ENCODE assay signal across 8 cellular contexts in the genomic region with DNA sequence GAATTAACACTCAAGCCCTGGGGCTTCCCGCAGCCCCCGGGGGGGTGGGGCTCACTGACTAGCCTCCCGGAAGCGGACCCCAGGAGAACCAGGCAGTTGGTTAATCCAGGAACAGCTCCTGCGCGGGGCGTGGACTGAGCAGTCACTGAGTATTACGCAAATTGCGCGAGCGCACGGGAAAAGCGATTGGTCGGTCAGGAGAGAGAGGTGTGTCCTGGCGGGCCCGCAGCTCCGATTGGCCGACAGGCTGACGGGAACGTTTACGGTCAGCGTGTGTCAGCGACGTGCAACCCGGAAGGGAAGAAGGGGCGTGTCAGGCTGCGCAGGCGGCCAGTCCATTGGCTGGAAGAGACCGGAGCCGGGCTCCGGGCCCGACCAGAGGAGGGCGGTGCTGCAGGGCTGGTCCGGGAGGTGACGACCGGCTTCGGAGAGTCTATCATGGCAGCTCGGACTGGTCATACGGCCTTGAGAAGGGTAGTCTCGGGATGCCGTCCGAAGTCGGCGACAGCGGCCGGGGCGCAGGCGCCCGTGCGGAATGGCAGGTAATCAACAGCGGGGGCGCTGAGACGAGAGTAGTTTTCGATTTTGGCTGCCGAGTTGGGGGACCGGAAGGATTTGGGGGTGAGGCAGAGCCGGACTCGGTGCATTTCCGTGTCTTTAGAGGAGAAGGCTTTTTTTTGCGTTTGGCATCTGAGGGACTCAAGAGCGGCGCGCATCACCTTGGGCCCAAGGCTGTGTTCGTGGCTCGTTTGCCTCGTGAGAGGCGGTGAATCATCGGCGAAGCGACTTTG. TPM values are rescaled to one million over a fixed set of nuclear protein-coding genes. Genes with fewer than 3 reads are reported as not detected.
A peak's percentile ranks its signal among the peaks of the same experiment; 100 is the strongest.
DNase-seq lines count a peak whose midpoint lies in the region; ATAC-seq and TF ChIP-seq lines count a peak whose summit lies in the region.

A gene (plus strand): TSS at position 430 of the 791 bp plus-strand sequence. CDS start 9 bp downstream, at position 439.

- no peaks in the 10 kb centered on the region for H3K9me3 Mint-ChIP-seq in HFFc6
- H3K9me3 Mint-ChIP-seq in activated naive CD4-positive, alpha-beta T cell treated with anti-CD3 and anti-CD28 coated beads, Interleukin-2, amount 10 ng/mL, durations not matched to agents 7 days and 5 days: no peaks in the 10 kb centered on the region

- H3K27ac Mint-ChIP-seq in HFFc6: peak within 1 kb of the TSS; percentile 100
- H3K27ac Mint-ChIP-seq in activated naive CD4-positive, alpha-beta T cell treated with anti-CD3 and anti-CD28 coated beads, Interleukin-2, amount 10 ng/mL, durations not matched to agents 7 days and 5 days: peak within 1 kb of the TSS; percentile 100

- peak within 1 kb of the TSS; percentile 96 for H3K4me3 Mint-ChIP-seq in HFFc6
- peak within 1 kb of the TSS; percentile 98 for H3K4me3 Mint-ChIP-seq in activated naive CD4-positive, alpha-beta T cell treated with anti-CD3 and anti-CD28 coated beads, Interleukin-2, amount 10 ng/mL, durations not matched to agents 7 days and 5 days

- peak within 1 kb of the TSS; percentile 93 for H3K4me3 ChIP-seq in GM06990 (replicated peaks; ENCODE audit: low read depth, low read length)
- H3K4me3 ChIP-seq in NB4 (ENCODE audit: low read depth, low read length): peak within 1 kb of the TSS; percentile 98
- peak within 1 kb of the TSS; percentile 87 for H3K4me3 ChIP-seq in SK-N-MC
- H3K4me3 ChIP-seq in gastroesophageal sphincter: peak within 1 kb of the TSS; percentile 65 to 69
- H3K4me3 ChIP-seq in neutrophil (ENCODE audit: low read depth in 1 of 2, low read length in 1 of 2): peak within 1 kb of the TSS; percentile 83 to 94

- peaks cover 20% of the 10 kb centered on the region; the same call in 1 of the 2 replicates for H3K36me3 Mint-ChIP-seq in HFFc6 (ENCODE audit: low read depth)
- peaks cover 13% of the 10 kb centered on the region for H3K36me3 Mint-ChIP-seq in activated naive CD4-positive, alpha-beta T cell treated with anti-CD3 and anti-CD28 coated beads, Interleukin-2, amount 10 ng/mL, durations not matched to agents 7 days and 5 days

- ATAC-seq in gastroesophageal sphincter: peak; percentile 98

- H3K36me3 ChIP-seq in GM06990 (ENCODE audit: control insufficient read depth, insufficient read depth, low read length): no peaks in the 10 kb centered on the region; the same call in 1 of the 2 replicates
- H3K36me3 ChIP-seq in SK-N-MC (ENCODE audit: insufficient read depth, low read length): no peaks in the 10 kb centered on the region
- no peaks in the 10 kb centered on the region for H3K36me3 ChIP-seq in gastroesophageal sphincter
- no peaks in the 10 kb centered on the region for H3K36me3 ChIP-seq in neutrophil

- TF ChIP-seq CTCF in GM06990 (IDR thresholded peaks at IDR 0.05; ENCODE audit: insufficient read depth, low read length, poor library complexity, severe bottlenecking): peak; percentile 33
- peak; percentile 62 for TF ChIP-seq CTCF in HFFc6 (IDR thresholded peaks at IDR 0.05)
- no peak for TF ChIP-seq CTCF in NB4 (IDR thresholded peaks at IDR 0.05; ENCODE audit: low read depth, low read length)
- TF ChIP-seq CTCF in gastroesophageal sphincter (IDR thresholded peaks at IDR 0.05): peak in 3 of 4 experiments; percentile 10 to 56 (median 31)
- TF ChIP-seq CTCF in neutrophil (IDR thresholded peaks at IDR 0.05): peak; percentile 72

- peak; percentile 50 for TF ChIP-seq POLR2A in NB4 (IDR thresholded peaks at IDR 0.05; ENCODE audit: extremely low read depth, insufficient read length)
- TF ChIP-seq POLR2A in gastroesophageal sphincter (IDR thresholded peaks at IDR 0.05): peak; percentile 56 to 85

- H3K9ac ChIP-seq in SK-N-MC (ENCODE audit: insufficient read length): peak within 1 kb of the TSS; percentile 85

- no peak for TF ChIP-seq EP300 in gastroesophageal sphincter (IDR thresholded peaks at IDR 0.05)

- peak within 1 kb of the TSS; percentile 70 for H3K27ac ChIP-seq in SK-N-MC
- peak within 1 kb of the TSS; percentile 90 to 99 (median 98) for H3K27ac ChIP-seq in gastroesophageal sphincter
- peak within 1 kb of the TSS; percentile 97 for H3K27ac ChIP-seq in neutrophil
- peak within 1 kb of the TSS; percentile 97 for H3K27ac ChIP-seq in substantia nigra (ENCODE audit: low read depth, low read length, poor library complexity, severe bottlenecking)

- DNase-seq in GM06990 (ENCODE audit: extremely low read depth, insufficient read length): peak; percentile 99
- DNase-seq in HFFc6: peak; percentile 100
- DNase-seq in NB4 (ENCODE audit: low read depth): peak; percentile 100
- DNase-seq in SK-N-MC (ENCODE audit: low read depth, low spot score): peak; percentile 95
- peak; percentile 99 for DNase-seq in activated naive CD4-positive, alpha-beta T cell treated with anti-CD3 and anti-CD28 coated beads, Interleukin-2, amount 10 ng/mL, durations not matched to agents 7 days and 5 days
- DNase-seq in substantia nigra (lab: John Stamatoyannopoulos, UW): peak; percentile 90 to 100 (median 99)

- CTCF ChIA-PET in activated naive CD4-positive, alpha-beta T cell treated with anti-CD3 and anti-CD28 coated beads, Interleukin-2, amount 10 ng/mL, durations not matched to agents 7 days and 5 days (lab: Charles Lee): interaction anchor here (1.0 to 1.4 kb wide), 3 partner anchors 16 to 20 kb away, joined by 3 to 7 read pairs (median 4); no protein-coding TSS in a partner anchor

- H3K4me1 Mint-ChIP-seq in HFFc6 (ENCODE audit: low read depth): peaks cover 34% of the 10 kb centered on the region
- peaks cover 42% of the 10 kb centered on the region for H3K4me1 Mint-ChIP-seq in activated naive CD4-positive, alpha-beta T cell treated with anti-CD3 and anti-CD28 coated beads, Interleukin-2, amount 10 ng/mL, durations not matched to agents 7 days and 5 days

- no peaks in the 10 kb centered on the region for H3K9me3 ChIP-seq in SK-N-MC (ENCODE audit: low read depth, low read length)
- no peaks in the 10 kb centered on the region for H3K9me3 ChIP-seq in gastroesophageal sphincter
- H3K9me3 ChIP-seq in neutrophil: no peaks in the 10 kb centered on the region

- H3K4me1 ChIP-seq in gastroesophageal sphincter: peaks cover 0 to 44% (median 0%) of the 10 kb centered on the region in 3 donors
- H3K4me1 ChIP-seq in neutrophil (ENCODE audit: control insufficient read depth in 1 of 2, insufficient read depth in 1 of 2, low read depth in 1 of 2, low read length in 1 of 2): peaks cover 20 to 21% of the 10 kb centered on the region in 2 experiments

- 0% methylated on average over 2 to 19 of the region's 70 CpGs for WGBS in gastroesophageal sphincter (ENCODE audit: low coverage in 1 of 2), 2 donors

- peaks cover 4% of the 10 kb centered on the region for H3K27me3 Mint-ChIP-seq in HFFc6 (ENCODE audit: insufficient read depth)
- no peaks in the 10 kb centered on the region for H3K27me3 Mint-ChIP-seq in activated naive CD4-positive, alpha-beta T cell treated with anti-CD3 and anti-CD28 coated beads, Interleukin-2, amount 10 ng/mL, durations not matched to agents 7 days and 5 days

- H3K27me3 ChIP-seq in GM06990 (replicated peaks; ENCODE audit: control insufficient read depth, insufficient read depth, low read length): no peaks in the 10 kb centered on the region
- peaks cover 3% of the 10 kb centered on the region for H3K27me3 ChIP-seq in gastroesophageal sphincter
- H3K27me3 ChIP-seq in neutrophil: no peaks in the 10 kb centered on the region

RNA-seq across cellular contexts. Expression of the gene that starts here (rescaled TPM):
- total RNA-seq in HFFc6 (2021; fragmentation: NEBNext Ultra II Directional; extraction: Animal tissue kit (Norgen Biotek cat#: 25700)): 10 to 100 TPM; 36.0 to 42.4 (median 39.4) TPM
- 10 to 100 TPM; 36.9 to 66.8 (median 42.2) TPM for total RNA-seq in gastroesophageal sphincter

Comparison
In these comparisons a context has a peak if more than half of its experiments do, and no peak if none do; other contexts are left out.
1. Peak in every context shown above with its lines: DNase-seq, ATAC-seq, H3K4me3 ChIP-seq and H3K27ac ChIP-seq.